In the genomic region with DNA sequence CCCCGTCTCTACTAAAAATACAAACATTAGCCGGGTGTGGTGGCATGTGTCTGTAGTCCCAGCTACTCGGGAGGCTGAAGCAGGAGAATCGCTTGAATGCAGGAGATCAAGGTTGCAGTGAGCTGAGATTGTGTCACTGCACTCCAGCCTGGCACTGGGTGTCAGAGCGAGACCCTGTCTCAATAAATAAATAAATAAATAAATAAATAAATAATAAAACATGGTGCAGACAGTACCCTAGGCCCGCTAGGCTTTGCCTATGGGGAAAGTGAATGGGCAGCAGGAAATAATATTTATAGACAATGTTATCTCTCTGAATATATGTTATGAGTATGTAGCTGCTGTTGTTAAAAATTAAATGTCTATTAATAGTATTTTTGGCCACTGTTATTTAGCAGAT, we compare ENCODE assay signal across 3 cellular contexts.
TF ChIP-seq lines count a peak whose summit lies in the region.

No MANE protein-coding gene starts in this region.

TF ChIP-seq in A549, 52 proteins besides CTCF, POLR2A, EP300 and RAD21 (continued from another document):
- TF ChIP-seq, protein P1, sequence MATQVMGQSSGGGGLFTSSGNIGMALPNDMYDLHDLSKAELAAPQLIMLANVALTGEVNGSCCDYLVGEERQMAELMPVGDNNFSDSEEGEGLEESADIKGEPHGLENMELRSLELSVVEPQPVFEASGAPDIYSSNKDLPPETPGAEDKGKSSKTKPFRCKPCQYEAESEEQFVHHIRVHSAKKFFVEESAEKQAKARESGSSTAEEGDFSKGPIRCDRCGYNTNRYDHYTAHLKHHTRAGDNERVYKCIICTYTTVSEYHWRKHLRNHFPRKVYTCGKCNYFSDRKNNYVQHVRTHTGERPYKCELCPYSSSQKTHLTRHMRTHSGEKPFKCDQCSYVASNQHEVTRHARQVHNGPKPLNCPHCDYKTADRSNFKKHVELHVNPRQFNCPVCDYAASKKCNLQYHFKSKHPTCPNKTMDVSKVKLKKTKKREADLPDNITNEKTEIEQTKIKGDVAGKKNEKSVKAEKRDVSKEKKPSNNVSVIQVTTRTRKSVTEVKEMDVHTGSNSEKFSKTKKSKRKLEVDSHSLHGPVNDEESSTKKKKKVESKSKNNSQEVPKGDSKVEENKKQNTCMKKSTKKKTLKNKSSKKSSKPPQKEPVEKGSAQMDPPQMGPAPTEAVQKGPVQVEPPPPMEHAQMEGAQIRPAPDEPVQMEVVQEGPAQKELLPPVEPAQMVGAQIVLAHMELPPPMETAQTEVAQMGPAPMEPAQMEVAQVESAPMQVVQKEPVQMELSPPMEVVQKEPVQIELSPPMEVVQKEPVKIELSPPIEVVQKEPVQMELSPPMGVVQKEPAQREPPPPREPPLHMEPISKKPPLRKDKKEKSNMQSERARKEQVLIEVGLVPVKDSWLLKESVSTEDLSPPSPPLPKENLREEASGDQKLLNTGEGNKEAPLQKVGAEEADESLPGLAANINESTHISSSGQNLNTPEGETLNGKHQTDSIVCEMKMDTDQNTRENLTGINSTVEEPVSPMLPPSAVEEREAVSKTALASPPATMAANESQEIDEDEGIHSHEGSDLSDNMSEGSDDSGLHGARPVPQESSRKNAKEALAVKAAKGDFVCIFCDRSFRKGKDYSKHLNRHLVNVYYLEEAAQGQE (IDR thresholded peaks at IDR 0.05): no peak

TF ChIP-seq in GM23338, 12 proteins besides CTCF, POLR2A, EP300 and RAD21 (continued from another document and continues in another):
- TF ChIP-seq, protein P2, sequence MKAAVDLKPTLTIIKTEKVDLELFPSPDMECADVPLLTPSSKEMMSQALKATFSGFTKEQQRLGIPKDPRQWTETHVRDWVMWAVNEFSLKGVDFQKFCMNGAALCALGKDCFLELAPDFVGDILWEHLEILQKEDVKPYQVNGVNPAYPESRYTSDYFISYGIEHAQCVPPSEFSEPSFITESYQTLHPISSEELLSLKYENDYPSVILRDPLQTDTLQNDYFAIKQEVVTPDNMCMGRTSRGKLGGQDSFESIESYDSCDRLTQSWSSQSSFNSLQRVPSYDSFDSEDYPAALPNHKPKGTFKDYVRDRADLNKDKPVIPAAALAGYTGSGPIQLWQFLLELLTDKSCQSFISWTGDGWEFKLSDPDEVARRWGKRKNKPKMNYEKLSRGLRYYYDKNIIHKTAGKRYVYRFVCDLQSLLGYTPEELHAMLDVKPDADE (IDR thresholded peaks at IDR 0.05): no peak
- TF ChIP-seq NANOG (IDR thresholded peaks at IDR 0.05; ENCODE audit: borderline replicate concordance) (no peak), EZH2phosphoT487 (IDR thresholded peaks at IDR 0.05; ENCODE audit: unreplicated experiment) (no peak), POLR2AphosphoS5 (IDR thresholded peaks at IDR 0.05; ENCODE audit: low read depth) (no peak), STAT1 (IDR thresholded peaks at IDR 0.05; ENCODE audit: unreplicated experiment) (no peak), JUNB (IDR thresholded peaks at IDR 0.05; ENCODE audit: unreplicated experiment) (no peak), ZNF114 (CRISPR knock-in tag; IDR thresholded peaks at IDR 0.05) (no peak)
- TF ChIP-seq, protein P3, sequence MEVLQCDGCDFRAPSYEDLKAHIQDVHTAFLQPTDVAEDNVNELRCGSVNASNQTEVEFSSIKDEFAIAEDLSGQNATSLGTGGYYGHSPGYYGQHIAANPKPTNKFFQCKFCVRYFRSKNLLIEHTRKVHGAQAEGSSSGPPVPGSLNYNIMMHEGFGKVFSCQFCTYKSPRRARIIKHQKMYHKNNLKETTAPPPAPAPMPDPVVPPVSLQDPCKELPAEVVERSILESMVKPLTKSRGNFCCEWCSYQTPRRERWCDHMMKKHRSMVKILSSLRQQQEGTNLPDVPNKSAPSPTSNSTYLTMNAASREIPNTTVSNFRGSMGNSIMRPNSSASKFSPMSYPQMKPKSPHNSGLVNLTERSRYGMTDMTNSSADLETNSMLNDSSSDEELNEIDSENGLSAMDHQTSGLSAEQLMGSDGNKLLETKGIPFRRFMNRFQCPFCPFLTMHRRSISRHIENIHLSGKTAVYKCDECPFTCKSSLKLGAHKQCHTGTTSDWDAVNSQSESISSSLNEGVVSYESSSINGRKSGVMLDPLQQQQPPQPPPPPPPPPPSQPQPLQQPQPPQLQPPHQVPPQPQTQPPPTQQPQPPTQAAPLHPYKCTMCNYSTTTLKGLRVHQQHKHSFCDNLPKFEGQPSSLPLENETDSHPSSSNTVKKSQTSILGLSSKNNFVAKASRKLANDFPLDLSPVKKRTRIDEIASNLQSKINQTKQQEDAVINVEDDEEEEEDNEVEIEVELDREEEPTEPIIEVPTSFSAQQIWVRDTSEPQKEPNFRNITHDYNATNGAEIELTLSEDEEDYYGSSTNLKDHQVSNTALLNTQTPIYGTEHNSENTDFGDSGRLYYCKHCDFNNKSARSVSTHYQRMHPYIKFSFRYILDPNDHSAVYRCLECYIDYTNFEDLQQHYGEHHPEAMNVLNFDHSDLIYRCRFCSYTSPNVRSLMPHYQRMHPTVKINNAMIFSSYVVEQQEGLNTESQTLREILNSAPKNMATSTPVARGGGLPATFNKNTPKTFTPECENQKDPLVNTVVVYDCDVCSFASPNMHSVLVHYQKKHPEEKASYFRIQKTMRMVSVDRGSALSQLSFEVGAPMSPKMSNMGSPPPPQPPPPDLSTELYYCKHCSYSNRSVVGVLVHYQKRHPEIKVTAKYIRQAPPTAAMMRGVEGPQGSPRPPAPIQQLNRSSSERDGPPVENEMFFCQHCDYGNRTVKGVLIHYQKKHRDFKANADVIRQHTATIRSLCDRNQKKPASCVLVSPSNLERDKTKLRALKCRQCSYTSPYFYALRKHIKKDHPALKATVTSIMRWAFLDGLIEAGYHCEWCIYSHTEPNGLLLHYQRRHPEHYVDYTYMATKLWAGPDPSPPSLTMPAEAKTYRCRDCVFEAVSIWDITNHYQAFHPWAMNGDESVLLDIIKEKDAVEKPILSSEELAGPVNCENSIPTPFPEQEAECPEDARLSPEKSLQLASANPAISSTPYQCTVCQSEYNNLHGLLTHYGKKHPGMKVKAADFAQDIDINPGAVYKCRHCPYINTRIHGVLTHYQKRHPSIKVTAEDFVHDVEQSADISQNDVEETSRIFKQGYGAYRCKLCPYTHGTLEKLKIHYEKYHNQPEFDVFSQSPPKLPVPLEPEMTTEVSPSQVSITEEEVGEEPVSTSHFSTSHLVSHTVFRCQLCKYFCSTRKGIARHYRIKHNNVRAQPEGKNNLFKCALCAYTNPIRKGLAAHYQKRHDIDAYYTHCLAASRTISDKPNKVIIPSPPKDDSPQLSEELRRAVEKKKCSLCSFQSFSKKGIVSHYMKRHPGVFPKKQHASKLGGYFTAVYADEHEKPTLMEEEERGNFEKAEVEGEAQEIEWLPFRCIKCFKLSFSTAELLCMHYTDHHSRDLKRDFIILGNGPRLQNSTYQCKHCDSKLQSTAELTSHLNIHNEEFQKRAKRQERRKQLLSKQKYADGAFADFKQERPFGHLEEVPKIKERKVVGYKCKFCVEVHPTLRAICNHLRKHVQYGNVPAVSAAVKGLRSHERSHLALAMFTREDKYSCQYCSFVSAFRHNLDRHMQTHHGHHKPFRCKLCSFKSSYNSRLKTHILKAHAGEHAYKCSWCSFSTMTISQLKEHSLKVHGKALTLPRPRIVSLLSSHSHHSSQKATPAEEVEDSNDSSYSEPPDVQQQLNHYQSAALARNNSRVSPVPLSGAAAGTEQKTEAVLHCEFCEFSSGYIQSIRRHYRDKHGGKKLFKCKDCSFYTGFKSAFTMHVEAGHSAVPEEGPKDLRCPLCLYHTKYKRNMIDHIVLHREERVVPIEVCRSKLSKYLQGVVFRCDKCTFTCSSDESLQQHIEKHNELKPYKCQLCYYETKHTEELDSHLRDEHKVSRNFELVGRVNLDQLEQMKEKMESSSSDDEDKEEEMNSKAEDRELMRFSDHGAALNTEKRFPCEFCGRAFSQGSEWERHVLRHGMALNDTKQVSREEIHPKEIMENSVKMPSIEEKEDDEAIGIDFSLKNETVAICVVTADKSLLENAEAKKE (CRISPR knock-in tag; IDR thresholded peaks at IDR 0.05): no peak

TF ChIP-seq in HEK293, 187 proteins besides CTCF, POLR2A, EP300 and RAD21 (continued from another document):
- TF ChIP-seq, protein P4, sequence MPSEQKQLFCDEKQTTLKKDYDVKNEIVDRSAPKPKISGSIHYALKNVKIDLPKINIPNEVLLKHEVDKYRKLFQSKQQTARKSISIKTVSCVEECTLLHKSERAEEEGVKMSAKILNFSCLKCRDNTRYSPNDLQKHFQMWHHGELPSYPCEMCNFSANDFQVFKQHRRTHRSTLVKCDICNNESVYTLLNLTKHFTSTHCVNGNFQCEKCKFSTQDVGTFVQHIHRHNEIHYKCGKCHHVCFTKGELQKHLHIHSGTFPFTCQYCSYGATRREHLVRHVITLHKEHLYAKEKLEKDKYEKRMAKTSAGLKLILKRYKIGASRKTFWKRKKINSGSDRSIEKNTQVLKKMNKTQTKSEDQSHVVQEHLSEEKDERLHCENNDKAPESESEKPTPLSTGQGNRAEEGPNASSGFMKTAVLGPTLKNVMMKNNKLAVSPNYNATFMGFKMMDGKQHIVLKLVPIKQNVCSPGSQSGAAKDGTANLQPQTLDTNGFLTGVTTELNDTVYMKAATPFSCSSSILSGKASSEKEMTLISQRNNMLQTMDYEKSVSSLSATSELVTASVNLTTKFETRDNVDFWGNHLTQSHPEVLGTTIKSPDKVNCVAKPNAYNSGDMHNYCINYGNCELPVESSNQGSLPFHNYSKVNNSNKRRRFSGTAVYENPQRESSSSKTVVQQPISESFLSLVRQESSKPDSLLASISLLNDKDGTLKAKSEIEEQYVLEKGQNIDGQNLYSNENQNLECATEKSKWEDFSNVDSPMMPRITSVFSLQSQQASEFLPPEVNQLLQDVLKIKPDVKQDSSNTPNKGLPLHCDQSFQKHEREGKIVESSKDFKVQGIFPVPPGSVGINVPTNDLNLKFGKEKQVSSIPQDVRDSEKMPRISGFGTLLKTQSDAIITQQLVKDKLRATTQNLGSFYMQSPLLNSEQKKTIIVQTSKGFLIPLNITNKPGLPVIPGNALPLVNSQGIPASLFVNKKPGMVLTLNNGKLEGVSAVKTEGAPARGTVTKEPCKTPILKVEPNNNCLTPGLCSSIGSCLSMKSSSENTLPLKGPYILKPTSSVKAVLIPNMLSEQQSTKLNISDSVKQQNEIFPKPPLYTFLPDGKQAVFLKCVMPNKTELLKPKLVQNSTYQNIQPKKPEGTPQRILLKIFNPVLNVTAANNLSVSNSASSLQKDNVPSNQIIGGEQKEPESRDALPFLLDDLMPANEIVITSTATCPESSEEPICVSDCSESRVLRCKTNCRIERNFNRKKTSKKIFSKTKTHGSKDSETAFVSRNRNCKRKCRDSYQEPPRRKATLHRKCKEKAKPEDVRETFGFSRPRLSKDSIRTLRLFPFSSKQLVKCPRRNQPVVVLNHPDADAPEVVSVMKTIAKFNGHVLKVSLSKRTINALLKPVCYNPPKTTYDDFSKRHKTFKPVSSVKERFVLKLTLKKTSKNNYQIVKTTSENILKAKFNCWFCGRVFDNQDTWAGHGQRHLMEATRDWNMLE (tag by site-specific recombination; conservative IDR thresholded peaks at IDR 0.05; ENCODE audit: low read depth): peak; percentile 57; the same call in 1 of the 2 replicates
- no peak for TF ChIP-seq ZNF830 (tag by site-specific recombination; IDR thresholded peaks at IDR 0.05; ENCODE audit: low read depth)
- TF ChIP-seq ZNF660 (tag by site-specific recombination; IDR thresholded peaks at IDR 0.05): no peak
- TF ChIP-seq ZNF398 (tag by site-specific recombination; IDR thresholded peaks at IDR 0.05): no peak
- TF ChIP-seq ZNF221 (tag by site-specific recombination; IDR thresholded peaks at IDR 0.05; ENCODE audit: borderline replicate concordance): no peak
- TF ChIP-seq ZNF26 (tag by site-specific recombination; IDR thresholded peaks at IDR 0.05): no peak
- no peak for TF ChIP-seq ZNF324 (tag by site-specific recombination; IDR thresholded peaks at IDR 0.05)
- TF ChIP-seq, protein P5, sequence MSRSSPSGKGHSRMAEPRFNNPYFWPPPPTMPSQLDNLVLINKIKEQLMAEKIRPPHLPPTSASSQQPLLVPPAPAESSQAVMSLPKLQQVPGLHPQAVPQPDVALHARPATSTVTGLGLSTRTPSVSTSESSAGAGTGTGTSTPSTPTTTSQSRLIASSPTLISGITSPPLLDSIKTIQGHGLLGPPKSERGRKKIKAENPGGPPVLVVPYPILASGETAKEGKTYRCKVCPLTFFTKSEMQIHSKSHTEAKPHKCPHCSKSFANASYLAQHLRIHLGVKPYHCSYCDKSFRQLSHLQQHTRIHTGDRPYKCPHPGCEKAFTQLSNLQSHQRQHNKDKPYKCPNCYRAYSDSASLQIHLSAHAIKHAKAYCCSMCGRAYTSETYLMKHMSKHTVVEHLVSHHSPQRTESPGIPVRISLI (tag by site-specific recombination; IDR thresholded peaks at IDR 0.05): no peak
- no peak for TF ChIP-seq ZNF664 (tag by site-specific recombination; IDR thresholded peaks at IDR 0.05)
- peak; percentile 59; the same call in 1 of the 2 replicates for TF ChIP-seq ZNF394 (tag by site-specific recombination; IDR thresholded peaks at IDR 0.05; ENCODE audit: borderline replicate concordance)
- no peak for TF ChIP-seq ZNF423 (tag by site-specific recombination; IDR thresholded peaks at IDR 0.05)
- TF ChIP-seq ZNF654 (tag by site-specific recombination; IDR thresholded peaks at IDR 0.05; ENCODE audit: low read depth): peak; percentile 7; the same call in 1 of the 2 replicates
- no peak for TF ChIP-seq ZNF561 (tag by site-specific recombination; IDR thresholded peaks at IDR 0.05; ENCODE audit: borderline replicate concordance)
- no peak for TF ChIP-seq ZNF544 (tag by site-specific recombination; IDR thresholded peaks at IDR 0.05)
- 0 out of 2 replicates have a peak, but pooled peaks have one; percentile 23 for TF ChIP-seq ZNF623 (tag by site-specific recombination; IDR thresholded peaks at IDR 0.05)
- no peak for TF ChIP-seq ZFP37 (tag by site-specific recombination; IDR thresholded peaks at IDR 0.05)
- TF ChIP-seq ZBTB1 (tag by site-specific recombination; IDR thresholded peaks at IDR 0.05): no peak
